8 cellular contexts compared by ENCODE assay signal in genomic region chrX:47311857-47312774, GRCh38. TPM values are rescaled to one million over a fixed set of nuclear protein-coding genes. Genes with fewer than 3 reads are reported as not detected.
DNase-seq lines count a peak whose midpoint lies in the region; ATAC-seq, FAIRE-seq and TF ChIP-seq lines count a peak whose summit lies in the region.

No MANE protein-coding gene starts in this region.

- peak in 1 of 4 experiments; percentile 27 for TF ChIP-seq CTCF in sigmoid colon (IDR thresholded peaks at IDR 0.05)

- H3K36me3 ChIP-seq in sigmoid colon, result no peaks in the 10 kb centered on the region

- H3K4me1 ChIP-seq in sigmoid colon, result peaks cover 0 to 4% (median 0%) of the 10 kb centered on the region in 4 donors

- H3K27me3 Mint-ChIP-seq in activated T-helper 1 cell treated with anti-CD3 and anti-CD28 coated beads, Interleukin-12 subunit alpha, Interleukin-12 subunit beta, Interleukin-2, Interleukin-4 antibody, amounts not matched to agents 30 ng/mL and 10 ng/mL and 1 ng/mL, durations not matched to agents 14 hours and 24 hours and 36 hours (ENCODE audit: insufficient read depth), result no peaks in the 10 kb centered on the region

- H3K4me3 ChIP-seq in sigmoid colon, result no peak overlapping the region

- no peaks in the 10 kb centered on the region for H3K27me3 ChIP-seq in sigmoid colon

- DNase-seq in A172 (ENCODE audit: low spot score) (peak; percentile 26), GM12892 (ENCODE audit: insufficient read length) (peak; percentile 21), NOMO-1 treated with dmso at 0.1 percent for 144 hours (lab: John Stamatoyannopoulos, UW; ENCODE audit: unreplicated experiment) (peak; percentile 41), globus pallidus (ENCODE audit: low spot score) (peak; percentile 15), sigmoid colon (peak; percentile 69), DMS79 (lab: John Stamatoyannopoulos, UW) (no peak)
- DNase-seq in activated T-helper 1 cell treated with anti-CD3 and anti-CD28 coated beads, Interleukin-12 subunit alpha, Interleukin-12 subunit beta, Interleukin-2, Interleukin-4 antibody, amounts not matched to agents 30 ng/mL and 10 ng/mL and 1 ng/mL, durations not matched to agents 14 hours and 24 hours and 36 hours (ENCODE audit: low spot score), result peak; percentile 1

- TF ChIP-seq EP300 in sigmoid colon (IDR thresholded peaks at IDR 0.05), result no peak

- TF ChIP-seq POLR2A in GM12892 (IDR thresholded peaks at IDR 0.05; ENCODE audit: low read depth, low read length), result no peak
- no peak for TF ChIP-seq POLR2A in sigmoid colon (IDR thresholded peaks at IDR 0.05)

- H3K27ac ChIP-seq in sigmoid colon, result peak overlapping the region in 1 of 4 donors; percentile 8

- H3K27ac Mint-ChIP-seq in activated T-helper 1 cell treated with anti-CD3 and anti-CD28 coated beads, Interleukin-12 subunit alpha, Interleukin-12 subunit beta, Interleukin-2, Interleukin-4 antibody, amounts not matched to agents 30 ng/mL and 10 ng/mL and 1 ng/mL, durations not matched to agents 14 hours and 24 hours and 36 hours, result no peak overlapping the region

- FAIRE-seq in GM12892 (lab: Jason Lieb, UNC), result no peak

- intact Hi-C loops in activated T-helper 1 cell treated with anti-CD3 and anti-CD28 coated beads, Interleukin-12 subunit alpha, Interleukin-12 subunit beta, Interleukin-2, Interleukin-4 antibody, amounts not matched to agents 30 ng/mL and 10 ng/mL and 1 ng/mL, durations not matched to agents 14 hours and 24 hours and 36 hours (cut with micrococcal nuclease), result loop anchor here (1.0 to 5.0 kb wide), 5 partner anchors 72 to 210 kb away; partner anchors contain the start of genes UBA1 and USP11
- intact Hi-C loops in sigmoid colon (cut with DNase I), result loop anchor here (5.0 kb wide), 1 partner anchor 75 kb away; no protein-coding TSS in a partner anchor

- WGBS in sigmoid colon, 2 donors, result 42 to 46% methylated on average over 19 of the region's 19 CpGs

- no peaks in the 10 kb centered on the region for H3K36me3 Mint-ChIP-seq in activated T-helper 1 cell treated with anti-CD3 and anti-CD28 coated beads, Interleukin-12 subunit alpha, Interleukin-12 subunit beta, Interleukin-2, Interleukin-4 antibody, amounts not matched to agents 30 ng/mL and 10 ng/mL and 1 ng/mL, durations not matched to agents 14 hours and 24 hours and 36 hours (ENCODE audit: low read depth)

- no peak for ATAC-seq in HG03520 (IDR thresholded peaks at IDR 0.05; ENCODE audit: unreplicated experiment)

- no peaks in the 10 kb centered on the region for H3K9me3 Mint-ChIP-seq in activated T-helper 1 cell treated with anti-CD3 and anti-CD28 coated beads, Interleukin-12 subunit alpha, Interleukin-12 subunit beta, Interleukin-2, Interleukin-4 antibody, amounts not matched to agents 30 ng/mL and 10 ng/mL and 1 ng/mL, durations not matched to agents 14 hours and 24 hours and 36 hours

- no peak overlapping the region for H3K4me3 Mint-ChIP-seq in activated T-helper 1 cell treated with anti-CD3 and anti-CD28 coated beads, Interleukin-12 subunit alpha, Interleukin-12 subunit beta, Interleukin-2, Interleukin-4 antibody, amounts not matched to agents 30 ng/mL and 10 ng/mL and 1 ng/mL, durations not matched to agents 14 hours and 24 hours and 36 hours

- no peaks in the 10 kb centered on the region for H3K4me1 Mint-ChIP-seq in activated T-helper 1 cell treated with anti-CD3 and anti-CD28 coated beads, Interleukin-12 subunit alpha, Interleukin-12 subunit beta, Interleukin-2, Interleukin-4 antibody, amounts not matched to agents 30 ng/mL and 10 ng/mL and 1 ng/mL, durations not matched to agents 14 hours and 24 hours and 36 hours (ENCODE audit: low read depth)

- H3K9me3 ChIP-seq in sigmoid colon, result no peaks in the 10 kb centered on the region

RNA-seq across cellular contexts. Expression of gene ZNF157, which starts 58.3 kb away (rescaled TPM):
- total RNA-seq in A172 (2014; rRNA removed; shearing (Covaris generic)), result not detected in 2 replicates
- not detected for polyA plus RNA-seq in GM12892 (2012; ENCODE audit: missing spikeins)
- 0.34 and 0.49 TPM in 2 replicates for total RNA-seq in activated T-helper 1 cell treated with anti-CD3 and anti-CD28 coated beads, Interleukin-12 subunit alpha, Interleukin-12 subunit beta, Interleukin-2, Interleukin-4 antibody, amounts not matched to agents 30 ng/mL and 10 ng/mL and 1 ng/mL, durations not matched to agents 14 hours and 24 hours and 36 hours
- under 1 TPM in 3 of 4 donors, not detected in 1; 0.27 to 0.71 (median 0.49) TPM for total RNA-seq in sigmoid colon
- polyA plus RNA-seq in sigmoid colon, result under 1 TPM in 1 of 3 donors, not detected in 2; 0.15 TPM
